Comparison of ENCODE assay signal across 15 cellular contexts in the genomic region with DNA sequence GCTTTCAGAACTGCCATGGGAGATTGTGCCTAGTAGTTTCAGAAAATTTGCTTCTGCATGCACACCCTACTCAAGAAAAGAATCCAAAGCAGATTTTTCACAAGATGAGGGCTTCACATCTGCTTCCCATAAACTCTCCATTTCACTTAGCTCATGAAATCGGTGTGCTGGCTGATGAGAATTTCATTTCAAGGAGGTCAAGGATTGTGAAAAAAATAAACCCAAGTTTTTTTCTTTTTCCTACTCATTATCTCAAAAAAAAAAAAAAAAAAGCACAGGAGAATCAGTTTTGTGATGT. TPM values are rescaled to one million over a fixed set of nuclear protein-coding genes. Genes with fewer than 3 reads are reported as not detected.
DNase-seq lines count a peak whose midpoint lies in the region; ATAC-seq, FAIRE-seq and TF ChIP-seq lines count a peak whose summit lies in the region.
"Had no signal": no experiment of that assay in that cellular context is flagged by ENCODE, and none has a peak within 500 bp of the region (broad histone marks: within the 10 kb centered on the region; RNA-seq: fewer than 3 reads in every experiment).

No MANE protein-coding gene starts in this region.

- H3K4me1 ChIP-seq in GM23248 (ENCODE audit: insufficient read depth) (no peaks in the 10 kb centered on the region), upper lobe of right lung (no peaks in the 10 kb centered on the region)

- no peak for ATAC-seq in upper lobe of right lung
- ATAC-seq in HG03520 (IDR thresholded peaks at IDR 0.05; ENCODE audit: unreplicated experiment) = no peak
- ATAC-seq in stimulated activated naive B cell treated with anti-CD40 and anti-IgM and Interleukin-4, amounts not matched to agents 10 μg/mL and 1 μg/mL and 100 μg/mL, for 72 hours (replicated peaks) = no peak

- in situ Hi-C loops in GM23248 (cut with MboI) = no loop called here

- H3K9me2 ChIP-seq in GM23248 (ENCODE audit: insufficient read depth) = no peaks in the 10 kb centered on the region

- TF ChIP-seq CTCF in fibroblast of villous mesenchyme (IDR thresholded peaks at IDR 0.05; ENCODE audit: insufficient read depth, low read depth, low read length) = no peak
- TF ChIP-seq CTCF in upper lobe of right lung (IDR thresholded peaks at IDR 0.05) = no peak

- H4K20me1 ChIP-seq in GM23248 (ENCODE audit: insufficient read depth) = no peaks in the 10 kb centered on the region

- H3K36me3 ChIP-seq in GM23248 (ENCODE audit: low read depth) (no peaks in the 10 kb centered on the region), upper lobe of right lung (no peaks in the 10 kb centered on the region)

- no peak overlapping the region for H3K4me3 Mint-ChIP-seq in stimulated activated naive B cell treated with anti-CD40 and anti-IgM and Interleukin-4, amounts not matched to agents 10 μg/mL and 1 μg/mL and 100 μg/mL, for 72 hours
- H3K4me3 Mint-ChIP-seq: CD4-positive, alpha-beta T cell had no signal

- DNase-seq in GM23248 = peak; percentile 9
- peak; percentile 35 for DNase-seq in fibroblast of villous mesenchyme (ENCODE audit: low read depth)
- no peak for DNase-seq in upper lobe of right lung
- DNase-seq in stimulated activated naive B cell treated with anti-CD40 and anti-IgM and Interleukin-4, amounts not matched to agents 10 μg/mL and 1 μg/mL and 100 μg/mL, for 72 hours = no peak
- no peak for DNase-seq in COLO829 (ENCODE audit: low spot score)
- DNase-seq: CD4-positive, alpha-beta T cell; GOT3; NCI-H226; NCI-H526 treated with DMSO at 0.1 percent for 48 hours; NK-92 treated with Interleukin-12 subunit alpha and Interleukin-12 subunit beta, amount 100 ng/mL, for 24 hours had no signal

- H2AFZ ChIP-seq in GM23248 = no peak overlapping the region

- peak; percentile 37 for FAIRE-seq in endometrium (lab: Jason Lieb, UNC)
- FAIRE-seq: G401.6, HTR-8/SVneo had no signal

- intact Hi-C loops in upper lobe of right lung (cut with DNase I) = no loop called here

- 0 to 12% methylated on average over 1 of the region's 1 CpG for WGBS in GM23248 (ENCODE audit: low coverage in 1 of 2, low lambda C conversion rate in 2 of 2, missing lambda C conversion rate in 2 of 2), 2 experiments

- H3K36me3 Mint-ChIP-seq in stimulated activated naive B cell treated with anti-CD40 and anti-IgM and Interleukin-4, amounts not matched to agents 10 μg/mL and 1 μg/mL and 100 μg/mL, for 72 hours = no peaks in the 10 kb centered on the region

- no peaks in the 10 kb centered on the region for H3F3A ChIP-seq in GM23248 (ENCODE audit: insufficient read depth)

- H3K27ac Mint-ChIP-seq in stimulated activated naive B cell treated with anti-CD40 and anti-IgM and Interleukin-4, amounts not matched to agents 10 μg/mL and 1 μg/mL and 100 μg/mL, for 72 hours = no peak overlapping the region
- H3K27ac Mint-ChIP-seq: CD4-positive, alpha-beta T cell had no signal

- H3K27me3 Mint-ChIP-seq in stimulated activated naive B cell treated with anti-CD40 and anti-IgM and Interleukin-4, amounts not matched to agents 10 μg/mL and 1 μg/mL and 100 μg/mL, for 72 hours = peaks cover under 1 to 4% of the 10 kb centered on the region in 2 donors
- H3K27me3 Mint-ChIP-seq: CD4-positive, alpha-beta T cell had no signal

- H3K9ac ChIP-seq in GM23248 = no peak overlapping the region

- H3K4me3 ChIP-seq in GM23248 (no peak overlapping the region), fibroblast of villous mesenchyme (ENCODE audit: low read depth, low read length) (no peak overlapping the region), upper lobe of right lung (no peak overlapping the region)

- H3K27ac ChIP-seq in GM23248 (no peak overlapping the region), upper lobe of right lung (peak overlapping the region; percentile 34)

- no peak overlapping the region for H3K4me2 ChIP-seq in GM23248 (ENCODE audit: unreplicated experiment)

- H3K27me3 ChIP-seq in GM23248 (replicated peaks; ENCODE audit: insufficient read depth) = no peaks in the 10 kb centered on the region
- no peaks in the 10 kb centered on the region for H3K27me3 ChIP-seq in upper lobe of right lung

- H3K9me3 ChIP-seq in GM23248 (ENCODE audit: low read depth) = no peaks in the 10 kb centered on the region
- no peaks in the 10 kb centered on the region for H3K9me3 ChIP-seq in upper lobe of right lung

- no peaks in the 10 kb centered on the region for H3K79me2 ChIP-seq in GM23248 (ENCODE audit: insufficient read depth)

- no peaks in the 10 kb centered on the region for H3K9me3 Mint-ChIP-seq in stimulated activated naive B cell treated with anti-CD40 and anti-IgM and Interleukin-4, amounts not matched to agents 10 μg/mL and 1 μg/mL and 100 μg/mL, for 72 hours
- H3K9me3 Mint-ChIP-seq: CD4-positive, alpha-beta T cell had no signal

- H3K4me1 Mint-ChIP-seq in stimulated activated naive B cell treated with anti-CD40 and anti-IgM and Interleukin-4, amounts not matched to agents 10 μg/mL and 1 μg/mL and 100 μg/mL, for 72 hours = no peaks in the 10 kb centered on the region

RNA-seq across cellular contexts. Expression of gene ADH7, which starts 3.4 kb away (rescaled TPM):
- total RNA-seq in GM23248 (2014; rRNA removed; shearing (Covaris generic)) = not detected in 2 replicates
- polyA plus RNA-seq in GM23248 (2016; fragmentation: Nextera tagmentation; extraction: Ambion mirVana) = not detected in 2 replicates
- total RNA-seq in fibroblast of villous mesenchyme (not detected in 2 replicates), upper lobe of right lung (not detected)
- total RNA-seq: A673; CD4-positive, alpha-beta T cell had no signal

Comparison
In these comparisons a context has a peak if more than half of its experiments do, and no peak if none do; other contexts are left out.
1. DNase-seq: peak in GM23248 (single experiment) and fibroblast of villous mesenchyme (single experiment); none in upper lobe of right lung (single experiment), stimulated activated naive B cell treated with anti-CD40 and anti-IgM and Interleukin-4, amounts not matched to agents 10 μg/mL and 1 μg/mL and 100 μg/mL, for 72 hours (single experiment) and COLO829 (single experiment).